8 cellular contexts compared by ENCODE assay signal in the genomic region with DNA sequence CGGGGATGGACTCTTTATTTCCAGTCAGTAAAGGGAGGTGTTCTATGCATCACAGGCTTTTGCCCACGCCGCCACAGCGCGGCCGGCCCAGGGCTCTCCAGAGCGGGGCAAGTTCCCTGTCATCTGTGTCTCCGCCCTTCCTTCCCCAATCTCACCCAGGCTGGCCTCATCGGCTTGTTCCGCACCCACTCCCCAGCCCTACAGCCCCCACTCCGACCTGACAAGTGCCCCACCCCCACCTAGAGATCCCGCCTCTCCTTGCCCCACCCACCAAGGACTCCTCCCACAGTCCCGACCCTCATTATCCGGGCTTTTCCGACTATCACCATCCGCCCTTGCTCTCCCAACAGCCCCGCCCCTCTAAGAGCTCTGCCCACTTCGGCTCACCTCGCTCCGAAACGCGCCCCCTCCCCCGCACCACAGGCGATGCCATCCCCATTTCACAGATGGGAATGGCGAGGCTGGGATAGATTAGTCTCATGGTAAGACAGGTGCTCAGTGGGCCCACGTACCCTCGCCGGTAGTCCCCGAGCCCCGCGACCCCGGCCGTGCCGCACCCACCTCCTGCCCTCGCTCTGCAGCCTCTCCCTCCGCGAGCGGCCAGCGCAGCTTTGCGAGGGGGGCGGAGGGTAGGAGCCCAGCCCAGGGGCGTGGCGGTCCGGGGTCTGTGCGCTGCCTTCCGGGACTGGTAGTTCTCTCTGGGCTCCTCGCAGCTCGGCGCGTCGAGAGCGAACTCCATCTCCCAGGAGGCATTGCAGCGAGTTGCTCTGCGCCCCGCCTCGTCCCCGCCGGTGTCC. TPM values are rescaled to one million over a fixed set of nuclear protein-coding genes. Genes with fewer than 3 reads are reported as not detected.
DNase-seq lines count a peak whose midpoint lies in the region; ATAC-seq, FAIRE-seq and TF ChIP-seq lines count a peak whose summit lies in the region.

A gene with protein sequence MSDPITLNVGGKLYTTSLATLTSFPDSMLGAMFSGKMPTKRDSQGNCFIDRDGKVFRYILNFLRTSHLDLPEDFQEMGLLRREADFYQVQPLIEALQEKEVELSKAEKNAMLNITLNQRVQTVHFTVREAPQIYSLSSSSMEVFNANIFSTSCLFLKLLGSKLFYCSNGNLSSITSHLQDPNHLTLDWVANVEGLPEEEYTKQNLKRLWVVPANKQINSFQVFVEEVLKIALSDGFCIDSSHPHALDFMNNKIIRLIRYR (minus strand): TSS at position 615 of the 797 bp plus-strand sequence. CDS start 14,072 bp downstream, outside the sequence.

- H3K9ac ChIP-seq in adipocyte (ENCODE audit: low read length) = peak within 1 kb of the TSS; percentile 89
- peak within 1 kb of the TSS; percentile 37 for H3K9ac ChIP-seq in parathyroid adenoma

- TF ChIP-seq CTCF in cardiac muscle cell (IDR thresholded peaks at IDR 0.05; ENCODE audit: low read depth, low read length) = no peak
- TF ChIP-seq CTCF in parathyroid adenoma (IDR thresholded peaks at IDR 0.05) = no peak
- TF ChIP-seq CTCF in tibial artery (IDR thresholded peaks at IDR 0.05) = no peak

- ATAC-seq in HG02840 (IDR thresholded peaks at IDR 0.05; ENCODE audit: low FRiP score, unreplicated experiment) = peak; percentile 95

- peak; percentile 97 for DNase-seq in GM12892 (ENCODE audit: insufficient read length)
- peak; percentile 95 for DNase-seq in NCI-H1436 (lab: John Stamatoyannopoulos, UW)
- DNase-seq in SW480 (ENCODE audit: low spot score) = peak; percentile 97
- peak; percentile 99 for DNase-seq in adipocyte (ENCODE audit: low read depth)
- peak; percentile 98 to 99 for DNase-seq in cardiac muscle cell (ENCODE audit: low read depth in 1 of 2, low spot score in 1 of 2)
- peak; percentile 97 to 99 for DNase-seq in tibial artery

- H3K27me3 ChIP-seq in adipocyte (replicated peaks; ENCODE audit: control insufficient read depth, insufficient read depth, low read length) (no peaks in the 10 kb centered on the region), cardiac muscle cell (no peaks in the 10 kb centered on the region), parathyroid adenoma (ENCODE audit: control insufficient read depth, insufficient read depth, low read length) (no peaks in the 10 kb centered on the region), tibial artery (no peaks in the 10 kb centered on the region)

- TF ChIP-seq POLR2A in GM12892 (IDR thresholded peaks at IDR 0.05; ENCODE audit: low read depth, low read length) = peak; percentile 62; the same call in 1 of the 2 replicates

- H3K4me1 ChIP-seq in adipocyte (ENCODE audit: control insufficient read depth, insufficient read depth, low read length) = peaks cover 61% of the 10 kb centered on the region
- H3K4me1 ChIP-seq in cardiac muscle cell (ENCODE audit: low read depth) = peaks cover 27% of the 10 kb centered on the region
- H3K4me1 ChIP-seq in parathyroid adenoma = peaks cover 14% of the 10 kb centered on the region
- peaks cover 0 to 60% (median 56%) of the 10 kb centered on the region in 4 donors for H3K4me1 ChIP-seq in tibial artery

- intact Hi-C loops in tibial artery (cut with DNase I; ENCODE audit: low total_unique reads) = loop anchor here (2.0 kb wide), 1 partner anchor 19 kb away; no protein-coding TSS in a partner anchor

- H3K4me3 ChIP-seq in adipocyte (ENCODE audit: low read length) (peak within 1 kb of the TSS; percentile 95), cardiac muscle cell (peak within 1 kb of the TSS; percentile 57), parathyroid adenoma (ENCODE audit: low read depth, low read length) (peak within 1 kb of the TSS; percentile 87), tibial artery (peak within 1 kb of the TSS; percentile 81 to 85)

- H3K36me3 ChIP-seq in adipocyte (ENCODE audit: control insufficient read depth, insufficient read depth, low read length, severe bottlenecking) = no peaks in the 10 kb centered on the region
- H3K36me3 ChIP-seq in cardiac muscle cell = no peaks in the 10 kb centered on the region
- H3K36me3 ChIP-seq in parathyroid adenoma (ENCODE audit: control insufficient read depth, insufficient read depth, low read length) = no peaks in the 10 kb centered on the region
- H3K36me3 ChIP-seq in tibial artery = peaks cover 0 to 6% (median 5%) of the 10 kb centered on the region in 3 donors

- peak within 1 kb of the TSS; percentile 64 for H3K4me2 ChIP-seq in parathyroid adenoma (ENCODE audit: low read length)

- peak within 1 kb of the TSS; percentile 82 for H2AFZ ChIP-seq in parathyroid adenoma

- peak; percentile 99 for FAIRE-seq in GM12892 (lab: Jason Lieb, UNC)

- H3K27ac ChIP-seq in cardiac muscle cell (peak within 1 kb of the TSS; percentile 78), parathyroid adenoma (peak within 1 kb of the TSS; percentile 82), tibial artery (peak within 1 kb of the TSS; percentile 91 to 92)

- H3K79me2 ChIP-seq in parathyroid adenoma = peaks cover 9% of the 10 kb centered on the region

- H3K9me3 ChIP-seq in adipocyte (ENCODE audit: control insufficient read depth, low read length) (no peaks in the 10 kb centered on the region), cardiac muscle cell (ENCODE audit: low read depth) (no peaks in the 10 kb centered on the region), parathyroid adenoma (ENCODE audit: control insufficient read depth, low read length) (no peaks in the 10 kb centered on the region), tibial artery (no peaks in the 10 kb centered on the region)

RNA-seq across cellular contexts. Expression of the gene that starts here (rescaled TPM):
- 1.7 TPM for polyA plus RNA-seq in GM12892 (2012; ENCODE audit: missing spikeins)
- total RNA-seq in cardiac muscle cell = 8.6 and 15.8 TPM in 2 replicates
- 4.8 and 5.8 TPM in 2 replicates for polyA plus RNA-seq in cardiac muscle cell

Comparison
In these comparisons a context has a peak if more than half of its experiments do, and no peak if none do; other contexts are left out.
1. Peak in every context shown above with its lines: DNase-seq, ATAC-seq, H3K4me3 ChIP-seq and H3K27ac ChIP-seq.